In genomic region chr2:30178618-30179404, GRCh38 we compare ENCODE assay signal across 10 cellular contexts. TPM values are rescaled to one million over a fixed set of nuclear protein-coding genes. Genes with fewer than 3 reads are reported as not detected.
DNase-seq lines count a peak whose midpoint lies in the region; ATAC-seq, FAIRE-seq and TF ChIP-seq lines count a peak whose summit lies in the region.
"Had no signal": no experiment of that assay in that cellular context is flagged by ENCODE, and none has a peak within 500 bp of the region (broad histone marks: within the 10 kb centered on the region; RNA-seq: fewer than 3 reads in every experiment).

No MANE protein-coding gene starts in this region.

- no peaks in the 10 kb centered on the region for H3K79me1 ChIP-seq in mesendoderm (ENCODE audit: low read length)

- H3K27ac ChIP-seq in mesendoderm (ENCODE audit: low read depth, low read length), result no peak overlapping the region

- no peak overlapping the region for H3K56ac ChIP-seq in mesendoderm (ENCODE audit: low read length)

- H3K27ac Mint-ChIP-seq in activated CD4-positive, alpha-beta T cell treated with anti-CD3 and anti-CD28 coated beads, Interleukin-2, amount 10 ng/mL, durations not matched to agents 7 days and 5 days, result no peak overlapping the region
- H3K27ac Mint-ChIP-seq: IgD-negative memory B cell had no signal

- H3K4me1 Mint-ChIP-seq in activated CD4-positive, alpha-beta T cell treated with anti-CD3 and anti-CD28 coated beads, Interleukin-2, amount 10 ng/mL, durations not matched to agents 7 days and 5 days, result peaks cover 2% of the 10 kb centered on the region
- H3K4me1 Mint-ChIP-seq: IgD-negative memory B cell had no signal

- H3K9me3 Mint-ChIP-seq in activated CD4-positive, alpha-beta T cell treated with anti-CD3 and anti-CD28 coated beads, Interleukin-2, amount 10 ng/mL, durations not matched to agents 7 days and 5 days, result no peaks in the 10 kb centered on the region
- H3K9me3 Mint-ChIP-seq: IgD-negative memory B cell had no signal

- H3K36me3 ChIP-seq in mesendoderm (ENCODE audit: control insufficient read depth, insufficient read depth, low read length), result no peaks in the 10 kb centered on the region

- CTCF ChIA-PET in activated CD4-positive, alpha-beta T cell treated with anti-CD3 and anti-CD28 coated beads, Interleukin-2, amount 10 ng/mL, durations not matched to agents 7 days and 5 days (lab: Charles Lee), result interaction anchor here (1.1 to 1.7 kb wide), 2 partner anchors 9 kb away, joined by 3 to 4 read pairs; no protein-coding TSS in a partner anchor

- H3K4ac ChIP-seq in mesendoderm (ENCODE audit: low read depth, low read length), result no peak overlapping the region

- H3K23ac ChIP-seq in mesendoderm (ENCODE audit: low read length), result no peak overlapping the region

- H3K79me2 ChIP-seq in mesendoderm (ENCODE audit: control insufficient read depth, insufficient read depth, low read length), result no peaks in the 10 kb centered on the region

- H3K4me2 ChIP-seq in mesendoderm (ENCODE audit: low read length), result no peak overlapping the region

- H2BK5ac ChIP-seq in mesendoderm (ENCODE audit: low read length), result no peak overlapping the region

- no CpG with 5 or more reads among the region's 11 CpGs for whole genome bisulfite sequencing in mesendoderm (ENCODE audit: extremely low coverage, insufficient coverage, low lambda C conversion rate)

- no peaks in the 10 kb centered on the region for H3K27me3 ChIP-seq in mesendoderm (ENCODE audit: insufficient read depth, low read length, poor library complexity)

- no peak overlapping the region for H3K4me3 Mint-ChIP-seq in activated CD4-positive, alpha-beta T cell treated with anti-CD3 and anti-CD28 coated beads, Interleukin-2, amount 10 ng/mL, durations not matched to agents 7 days and 5 days
- H3K4me3 Mint-ChIP-seq: IgD-negative memory B cell had no signal

- H4K8ac ChIP-seq in mesendoderm (ENCODE audit: low read depth, low read length), result no peak overlapping the region

- peak; percentile 91 for ATAC-seq in omental fat pad (ENCODE audit: low FRiP score)
- no peak for ATAC-seq in HG03108 (IDR thresholded peaks at IDR 0.05; ENCODE audit: unreplicated experiment)

- H2AK5ac ChIP-seq in mesendoderm (ENCODE audit: low read length), result no peak overlapping the region

- no peaks in the 10 kb centered on the region for H3K36me3 Mint-ChIP-seq in activated CD4-positive, alpha-beta T cell treated with anti-CD3 and anti-CD28 coated beads, Interleukin-2, amount 10 ng/mL, durations not matched to agents 7 days and 5 days (ENCODE audit: low read depth)

- no peak overlapping the region for H2BK15ac ChIP-seq in mesendoderm (replicated peaks; ENCODE audit: low read depth)

- H3K18ac ChIP-seq in mesendoderm (ENCODE audit: low read length), result no peak overlapping the region

- H4K5ac ChIP-seq in mesendoderm (ENCODE audit: low read length), result no peak overlapping the region

- FAIRE-seq in RCC 7860 (lab: Jason Lieb, UNC), result no peak

- H3K4me1 ChIP-seq in mesendoderm (ENCODE audit: control insufficient read depth, low read depth, low read length), result no peaks in the 10 kb centered on the region

- H3K4me3 ChIP-seq in fibroblast of villous mesenchyme (ENCODE audit: low read depth, low read length) (no peak overlapping the region), mesendoderm (ENCODE audit: low read length) (no peak overlapping the region)

- DNase-seq in AG08395 (ENCODE audit: low spot score) (peak; percentile 92), RPMI7951 (ENCODE audit: low read depth) (peak; percentile 25), fibroblast of villous mesenchyme (ENCODE audit: low read depth) (peak; percentile 60), omental fat pad (ENCODE audit: low spot score) (no peak), RCC 7860 (ENCODE audit: low spot score) (no peak), mesendoderm (no peak)
- DNase-seq in activated CD4-positive, alpha-beta T cell treated with anti-CD3 and anti-CD28 coated beads, Interleukin-2, amount 10 ng/mL, durations not matched to agents 7 days and 5 days, result no peak
- DNase-seq: activated CD4-positive, CD25-positive, alpha-beta regulatory T cell had no signal

- H2BK120ac ChIP-seq in mesendoderm (ENCODE audit: low read depth, low read length), result no peak overlapping the region

- no peaks in the 10 kb centered on the region for H3K27me3 Mint-ChIP-seq in activated CD4-positive, alpha-beta T cell treated with anti-CD3 and anti-CD28 coated beads, Interleukin-2, amount 10 ng/mL, durations not matched to agents 7 days and 5 days

- no peak overlapping the region for H3K9ac ChIP-seq in mesendoderm (ENCODE audit: low read length)

- no peak for TF ChIP-seq CTCF in fibroblast of villous mesenchyme (IDR thresholded peaks at IDR 0.05; ENCODE audit: insufficient read depth, low read depth, low read length)
- TF ChIP-seq CTCF in omental fat pad (IDR thresholded peaks at IDR 0.05), result no peak

- POLR2A ChIA-PET in activated CD4-positive, alpha-beta T cell treated with anti-CD3 and anti-CD28 coated beads, Interleukin-2, amount 10 ng/mL, durations not matched to agents 7 days and 5 days (lab: Charles Lee), result no interaction called here

RNA-seq across cellular contexts. Expression of gene YPEL5, which starts 32.0 kb away (rescaled TPM):
- 47.1 and 64.4 TPM in 2 replicates for total RNA-seq in RPMI7951 (2014; rRNA removed; shearing (Covaris generic))
- total RNA-seq in fibroblast of villous mesenchyme (61.2 and 66.1 TPM in 2 replicates), omental fat pad (100 to 1,000 TPM in 1 of 4 donors, 10 to 100 TPM in 3; 69.1 to 254 (median 80.1) TPM)
- 34.5 TPM for polyA plus RNA-seq in mesendoderm (2013, experiment 1 of 2)
- 34.1 TPM for polyA plus RNA-seq in mesendoderm (2013, experiment 2 of 2)
- total RNA-seq in activated CD4-positive, alpha-beta T cell treated with anti-CD3 and anti-CD28 coated beads, Interleukin-2, amount 10 ng/mL, durations not matched to agents 7 days and 5 days, result 10 to 100 TPM; 32.3 to 39.2 TPM

RNA-seq across cellular contexts. Expression of gene LBH, which starts 52.5 kb away (rescaled TPM):
- total RNA-seq in RPMI7951 (2014; rRNA removed; shearing (Covaris generic)), result 5.1 and 6.4 TPM in 2 replicates
- 548 and 803 TPM in 2 replicates for total RNA-seq in fibroblast of villous mesenchyme
- 10 to 100 TPM; 14.4 to 20.6 (median 19.4) TPM for total RNA-seq in omental fat pad
- 34.2 TPM for polyA plus RNA-seq in mesendoderm (2013, experiment 1 of 2)
- polyA plus RNA-seq in mesendoderm (2013, experiment 2 of 2), result 31.9 TPM
- total RNA-seq in activated CD4-positive, alpha-beta T cell treated with anti-CD3 and anti-CD28 coated beads, Interleukin-2, amount 10 ng/mL, durations not matched to agents 7 days and 5 days, result 100 to 1,000 TPM; 136 to 146 TPM

Comparison
In these comparisons a context has a peak if more than half of its experiments do, and no peak if none do; other contexts are left out.
1. DNase-seq: peak in AG08395 (single experiment), RPMI7951 (single experiment) and fibroblast of villous mesenchyme (single experiment); none in omental fat pad (single experiment), RCC 7860 (single experiment), mesendoderm (single experiment) and activated CD4-positive, alpha-beta T cell treated with anti-CD3 and anti-CD28 coated beads, Interleukin-2, amount 10 ng/mL, durations not matched to agents 7 days and 5 days (single experiment).
2. RNA of gene LBH, which starts 52.5 kb away (total RNA-seq): 548 to 803 TPM in fibroblast of villous mesenchyme and 136 to 146 TPM in activated CD4-positive, alpha-beta T cell treated with anti-CD3 and anti-CD28 coated beads, Interleukin-2, amount 10 ng/mL, durations not matched to agents 7 days and 5 days; 14.4 to 20.6 TPM in omental fat pad and 5.1 to 6.4 TPM in RPMI7951; every median in the first group is over 4 times any median in the second.